In the genomic region with DNA sequence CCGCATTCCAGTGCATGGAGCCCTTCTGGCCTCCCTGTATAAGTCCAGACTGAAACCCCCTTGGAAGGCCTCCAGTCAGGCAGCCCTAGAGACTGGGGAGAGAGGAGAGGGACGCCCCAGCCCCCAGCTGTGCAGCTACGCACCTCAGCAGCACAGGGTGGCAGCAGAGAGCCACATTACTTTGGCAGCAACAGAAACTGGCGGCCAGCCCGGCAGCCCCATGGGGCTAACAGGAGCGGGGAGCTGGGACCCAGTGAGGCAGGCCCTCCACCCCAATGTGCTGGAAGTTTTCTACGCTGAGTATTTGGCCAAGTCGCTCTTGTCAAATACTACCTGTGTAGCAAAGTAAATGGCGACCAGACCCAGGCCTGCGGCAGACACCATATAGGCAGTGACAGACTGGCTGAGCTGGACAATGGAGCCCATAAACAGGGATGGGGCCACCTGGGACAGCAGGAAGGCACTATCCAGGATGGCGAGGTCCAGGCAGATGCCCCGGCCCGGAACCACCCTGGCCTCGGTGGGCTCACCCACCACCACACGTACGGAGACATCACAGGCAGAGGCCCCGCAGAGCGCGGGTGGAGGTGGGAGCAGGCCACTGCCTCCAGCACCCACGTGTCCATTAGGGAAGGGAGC, we compare ENCODE assay signal across 8 cellular contexts. TPM values are rescaled to one million over a fixed set of nuclear protein-coding genes. Genes with fewer than 3 reads are reported as not detected.
DNase-seq lines count a peak whose midpoint lies in the region; ATAC-seq, FAIRE-seq and TF ChIP-seq lines count a peak whose summit lies in the region.

No MANE protein-coding gene starts in this region.

- no peak overlapping the region for H3K27ac Mint-ChIP-seq in CD8-positive, alpha-beta memory T cell
- H3K27ac Mint-ChIP-seq in activated naive CD4-positive, alpha-beta T cell treated with anti-CD3 and anti-CD28 coated beads, Interleukin-2, amount 10 ng/mL, durations not matched to agents 7 days and 5 days = no peak overlapping the region
- no peak overlapping the region for H3K27ac Mint-ChIP-seq in glutamatergic neuron (ENCODE audit: unreplicated experiment)

- no peaks in the 10 kb centered on the region for H3K9me3 ChIP-seq in CD8-positive, alpha-beta memory T cell (ENCODE audit: low read length)

- no peak overlapping the region for H3K4me3 ChIP-seq in CD8-positive, alpha-beta memory T cell (ENCODE audit: low read length)

- no peaks in the 10 kb centered on the region for H3K9me3 Mint-ChIP-seq in CD8-positive, alpha-beta memory T cell
- H3K9me3 Mint-ChIP-seq in activated naive CD4-positive, alpha-beta T cell treated with anti-CD3 and anti-CD28 coated beads, Interleukin-2, amount 10 ng/mL, durations not matched to agents 7 days and 5 days = no peaks in the 10 kb centered on the region
- peaks cover 1% of the 10 kb centered on the region for H3K9me3 Mint-ChIP-seq in glutamatergic neuron (ENCODE audit: unreplicated experiment)

- H3K4me1 Mint-ChIP-seq in CD8-positive, alpha-beta memory T cell = no peaks in the 10 kb centered on the region
- H3K4me1 Mint-ChIP-seq in activated naive CD4-positive, alpha-beta T cell treated with anti-CD3 and anti-CD28 coated beads, Interleukin-2, amount 10 ng/mL, durations not matched to agents 7 days and 5 days = no peaks in the 10 kb centered on the region
- H3K4me1 Mint-ChIP-seq in glutamatergic neuron (ENCODE audit: low read depth, unreplicated experiment) = no peaks in the 10 kb centered on the region

- TF ChIP-seq CTCF in glutamatergic neuron (IDR thresholded peaks at IDR 0.05; ENCODE audit: partially characterized antibody, unreplicated experiment) = peak; percentile 81

- POLR2A ChIA-PET in CD8-positive, alpha-beta memory T cell (lab: Charles Lee) = no interaction called here

- H3K36me3 ChIP-seq in CD8-positive, alpha-beta memory T cell (ENCODE audit: insufficient read depth, low read length) = no peaks in the 10 kb centered on the region

- peak; percentile 48 to 78 (median 59) for DNase-seq in CD8-positive, alpha-beta memory T cell
- DNase-seq in KG1 (lab: John Stamatoyannopoulos, UW) (peak; percentile 31), SK-MEL-5 (ENCODE audit: low read depth, low spot score) (peak; percentile 73), glutamatergic neuron (peak; percentile 89), posterior cingulate gyrus (peak; percentile 79 to 98 (median 90)), urothelium cell line (ENCODE audit: low spot score) (peak; percentile 78)
- DNase-seq in activated naive CD4-positive, alpha-beta T cell treated with anti-CD3 and anti-CD28 coated beads, Interleukin-2, amount 10 ng/mL, durations not matched to agents 7 days and 5 days = peak; percentile 86

- CTCF ChIA-PET in CD8-positive, alpha-beta memory T cell (lab: Charles Lee) = interaction anchor here (0.7 to 10.5 kb wide), 45 partner anchors 9 to 447 kb away, joined by 3 to 349 read pairs (median 5); partner anchors contain the start of genes ELK4, RAB29 and SLC45A3
- CTCF ChIA-PET in activated naive CD4-positive, alpha-beta T cell treated with anti-CD3 and anti-CD28 coated beads, Interleukin-2, amount 10 ng/mL, durations not matched to agents 7 days and 5 days (lab: Charles Lee) = interaction anchor here (0.7 to 9.0 kb wide), 60 partner anchors 9 to 451 kb away, joined by 3 to 337 read pairs (median 6); partner anchors contain the start of genes ELK4, KLHDC8A, PM20D1 and RAB29

- H3K36me3 Mint-ChIP-seq in CD8-positive, alpha-beta memory T cell = no peaks in the 10 kb centered on the region
- H3K36me3 Mint-ChIP-seq in activated naive CD4-positive, alpha-beta T cell treated with anti-CD3 and anti-CD28 coated beads, Interleukin-2, amount 10 ng/mL, durations not matched to agents 7 days and 5 days = no peaks in the 10 kb centered on the region
- H3K36me3 Mint-ChIP-seq in glutamatergic neuron (ENCODE audit: unreplicated experiment) = no peaks in the 10 kb centered on the region

- ATAC-seq in GM21360 (IDR thresholded peaks at IDR 0.05; ENCODE audit: unreplicated experiment) = peak; percentile 69

- peak; percentile 20 for FAIRE-seq in urothelium cell line (lab: Jason Lieb, UNC)

- H3K4me3 Mint-ChIP-seq in CD8-positive, alpha-beta memory T cell = peak overlapping the region in 1 of 7 donors; percentile 8
- no peak overlapping the region for H3K4me3 Mint-ChIP-seq in activated naive CD4-positive, alpha-beta T cell treated with anti-CD3 and anti-CD28 coated beads, Interleukin-2, amount 10 ng/mL, durations not matched to agents 7 days and 5 days
- no peak overlapping the region for H3K4me3 Mint-ChIP-seq in glutamatergic neuron (ENCODE audit: unreplicated experiment)

- H3K27me3 ChIP-seq in CD8-positive, alpha-beta memory T cell (ENCODE audit: insufficient read depth, low read length, poor library complexity, severe bottlenecking) = no peaks in the 10 kb centered on the region

- H3K4me1 ChIP-seq in CD8-positive, alpha-beta memory T cell (ENCODE audit: insufficient read depth, low read length) = no peaks in the 10 kb centered on the region

- in situ Hi-C loops in SK-MEL-5 (cut with HindIII; ENCODE audit: low pct_unique_long_range_greater_than_20kb, low sequenced_read_pairs) = no loop called here

- intact Hi-C loops in posterior cingulate gyrus (cut with DNase I) = loop anchor here (1.0 to 5.0 kb wide), 2 partner anchors 52 to 318 kb away; no protein-coding TSS in a partner anchor

- no peak overlapping the region for H3K27ac ChIP-seq in CD8-positive, alpha-beta memory T cell (ENCODE audit: low read depth, low read length)

- H3K27me3 Mint-ChIP-seq in CD8-positive, alpha-beta memory T cell = peaks cover 17 to 27% of the 10 kb centered on the region in 2 donors
- peaks cover 39% of the 10 kb centered on the region for H3K27me3 Mint-ChIP-seq in activated naive CD4-positive, alpha-beta T cell treated with anti-CD3 and anti-CD28 coated beads, Interleukin-2, amount 10 ng/mL, durations not matched to agents 7 days and 5 days
- peaks cover 11% of the 10 kb centered on the region for H3K27me3 Mint-ChIP-seq in glutamatergic neuron (ENCODE audit: unreplicated experiment)

RNA-seq across cellular contexts. Expression of gene SLC45A3, which starts 21.2 kb away (rescaled TPM):
- under 1 TPM; 0.29 to 0.33 TPM for total RNA-seq in CD8-positive, alpha-beta memory T cell
- not detected for polyA plus RNA-seq in CD8-positive, alpha-beta memory T cell
- total RNA-seq in SK-MEL-5 (2014; rRNA removed; shearing (Covaris generic)) = 5.5 and 5.8 TPM in 2 replicates
- polyA plus RNA-seq in SK-MEL-5 (2015; cell fraction: cytosol; rRNA removed) = 6.9 and 7.8 TPM in 2 replicates
- 8.4 and 9.5 TPM in 2 replicates for polyA plus RNA-seq in SK-MEL-5 (2015; cell fraction: nucleus; rRNA removed)
- 3.7 TPM for total RNA-seq in glutamatergic neuron (ENCODE audit: unreplicated experiment)

RNA-seq across cellular contexts. Expression of gene ELK4, which starts 27.3 kb away (rescaled TPM):
- total RNA-seq in CD8-positive, alpha-beta memory T cell = 10 to 100 TPM; 83.3 to 88.7 TPM
- 6.1 TPM for polyA plus RNA-seq in CD8-positive, alpha-beta memory T cell
- 15.5 and 17.6 TPM in 2 replicates for total RNA-seq in SK-MEL-5 (2014; rRNA removed; shearing (Covaris generic))
- 9.5 and 14.3 TPM in 2 replicates for polyA plus RNA-seq in SK-MEL-5 (2015; cell fraction: cytosol; rRNA removed)
- polyA plus RNA-seq in SK-MEL-5 (2015; cell fraction: nucleus; rRNA removed) = 24.7 and 30.3 TPM in 2 replicates
- 20.0 TPM for total RNA-seq in glutamatergic neuron (ENCODE audit: unreplicated experiment)

Comparison
In these comparisons a context has a peak if more than half of its experiments do, and no peak if none do; other contexts are left out.
1. DNase-seq: peak in every context shown above with its lines; median percentile 90 in posterior cingulate gyrus; 89 in glutamatergic neuron; 86 in activated naive CD4-positive, alpha-beta T cell treated with anti-CD3 and anti-CD28 coated beads, Interleukin-2, amount 10 ng/mL, durations not matched to agents 7 days and 5 days; 78 in urothelium cell line; 73 in SK-MEL-5; 59 in CD8-positive, alpha-beta memory T cell; 31 in KG1.